ENCODE assay signal across 8 cellular contexts in the genomic region with DNA sequence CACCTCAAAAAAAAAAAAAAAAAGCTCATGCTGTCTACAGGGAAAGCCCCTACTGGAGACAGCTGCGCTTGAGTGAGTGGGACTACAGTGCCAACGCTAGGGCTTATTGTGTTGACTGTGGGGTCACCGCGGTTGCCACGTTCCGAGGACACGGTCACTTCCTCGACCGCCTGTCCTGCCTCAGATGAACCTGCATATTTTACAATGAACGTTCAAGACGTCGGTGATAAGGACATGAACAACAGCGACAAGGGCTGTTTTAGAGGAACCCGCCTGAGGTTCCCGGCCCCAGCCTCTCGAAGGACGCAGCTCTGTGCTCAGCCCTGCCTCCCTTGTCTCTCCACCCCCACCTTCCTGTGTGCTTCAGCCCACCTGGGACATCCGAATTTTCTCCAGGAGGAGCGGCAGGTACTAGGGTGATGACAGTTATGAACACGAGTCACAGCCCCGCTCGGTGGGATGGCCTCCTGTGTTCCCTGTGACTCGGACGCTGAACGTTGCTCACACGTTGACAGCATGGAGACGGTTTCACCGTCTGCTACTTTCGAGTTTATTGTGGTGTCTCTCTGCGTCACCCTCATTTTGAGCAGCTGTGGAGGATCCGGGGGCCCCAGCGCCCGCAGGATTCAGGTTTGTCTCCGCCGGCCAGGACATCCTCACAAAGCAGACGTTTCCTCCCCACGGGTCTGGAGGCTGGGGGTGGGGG. TPM values are rescaled to one million over a fixed set of nuclear protein-coding genes. Genes with fewer than 3 reads are reported as not detected.
DNase-seq lines count a peak whose midpoint lies in the region; ATAC-seq lines count a peak whose summit lies in the region.
"Had no signal": no experiment of that assay in that cellular context is flagged by ENCODE, and none has a peak within 500 bp of the region (broad histone marks: within the 10 kb centered on the region; RNA-seq: fewer than 3 reads in every experiment).

No MANE protein-coding gene starts in this region.

- no peaks in the 10 kb centered on the region for H3K36me3 Mint-ChIP-seq in T-helper 1 cell treated with Interleukin-12 subunit alpha and Interleukin-12 subunit beta and Interleukin-4 antibody, amounts not matched to agents 30 μg/mL and 1 μg/mL, for 36 hours (ENCODE audit: low read depth)

- ATAC-seq in GM21529 (IDR thresholded peaks at IDR 0.05; ENCODE audit: unreplicated experiment) (peak; percentile 73), sciatic nerve (no peak)
- ATAC-seq: Panc1 had no signal

- peaks cover 26% of the 10 kb centered on the region for H3K27me3 Mint-ChIP-seq in T-helper 1 cell treated with Interleukin-12 subunit alpha and Interleukin-12 subunit beta and Interleukin-4 antibody, amounts not matched to agents 30 μg/mL and 1 μg/mL, for 36 hours (ENCODE audit: low read depth)

- intact Hi-C loops in sciatic nerve (cut with DNase I) = no loop called here

- peak overlapping the region; percentile 91 for H3K27ac Mint-ChIP-seq in T-helper 1 cell treated with Interleukin-12 subunit alpha and Interleukin-12 subunit beta and Interleukin-4 antibody, amounts not matched to agents 30 μg/mL and 1 μg/mL, for 36 hours

- peak; percentile 55 for DNase-seq in central memory CD4-positive, alpha-beta T cell
- DNase-seq in stimulated activated CD8-positive, alpha-beta memory T cell treated with anti-CD3 and anti-CD28 coated beads, Interleukin-15, amount 100 ng/mL, for 48 hours (ENCODE audit: low read depth in 2 of 2) = peak; percentile 62 to 76
- DNase-seq in sciatic nerve (ENCODE audit: low spot score) (no peak), DMS79 treated with DMSO at 0.1 percent for 48 hours (lab: John Stamatoyannopoulos, UW) (no peak), HPDE6-E6E7 (ENCODE audit: extremely low spot score) (no peak)

- H3K4me1 Mint-ChIP-seq in T-helper 1 cell treated with Interleukin-12 subunit alpha and Interleukin-12 subunit beta and Interleukin-4 antibody, amounts not matched to agents 30 μg/mL and 1 μg/mL, for 36 hours (ENCODE audit: low read depth) = peaks cover 21% of the 10 kb centered on the region

- H3K4me3 Mint-ChIP-seq in T-helper 1 cell treated with Interleukin-12 subunit alpha and Interleukin-12 subunit beta and Interleukin-4 antibody, amounts not matched to agents 30 μg/mL and 1 μg/mL, for 36 hours = peak overlapping the region; percentile 80

- no peaks in the 10 kb centered on the region for H3K9me3 Mint-ChIP-seq in T-helper 1 cell treated with Interleukin-12 subunit alpha and Interleukin-12 subunit beta and Interleukin-4 antibody, amounts not matched to agents 30 μg/mL and 1 μg/mL, for 36 hours

RNA-seq across cellular contexts. Expression of gene DIPK1B, which starts 11.3 kb away (rescaled TPM):
- total RNA-seq in sciatic nerve = 11.6 TPM

RNA-seq across cellular contexts. Expression of gene AGPAT2, which starts 13.9 kb away (rescaled TPM):
- total RNA-seq in sciatic nerve = 33.9 TPM

RNA-seq across cellular contexts. Expression of gene EGFL7, which starts 38.4 kb away (rescaled TPM):
- total RNA-seq in sciatic nerve = 242 TPM

RNA-seq across cellular contexts. Expression of gene LCN10, which starts 41.6 kb away (rescaled TPM):
- total RNA-seq in sciatic nerve = 5.5 TPM

RNA-seq across cellular contexts. Expression of gene LCN6, which starts 47.2 kb away (rescaled TPM):
- 7.0 TPM for total RNA-seq in sciatic nerve

Comparison
In these comparisons a context has a peak if more than half of its experiments do, and no peak if none do; other contexts are left out.
1. DNase-seq: peak in central memory CD4-positive, alpha-beta T cell (single experiment) and stimulated activated CD8-positive, alpha-beta memory T cell treated with anti-CD3 and anti-CD28 coated beads, Interleukin-15, amount 100 ng/mL, for 48 hours (2 of 2); none in sciatic nerve (single experiment), DMS79 treated with DMSO at 0.1 percent for 48 hours (single experiment) and HPDE6-E6E7 (single experiment).